Comparison of ENCODE assay signal across 2 cellular contexts in genomic region chr3:98559769-98560168, GRCh38.
TF ChIP-seq lines count a peak whose summit lies in the region.

No MANE protein-coding gene starts in this region.

TF ChIP-seq in HEK293, 187 proteins besides CTCF, POLR2A, EP300 and RAD21:
- peak; percentile 54; the same call in 1 of the 2 replicates for TF ChIP-seq ZNF146 (tag by site-specific recombination; IDR thresholded peaks at IDR 0.05)

TF ChIP-seq in K562, 482 proteins besides CTCF, POLR2A, EP300 and RAD21:
- TF ChIP-seq RBM25 (IDR thresholded peaks at IDR 0.05; ENCODE audit: low read depth, low read length, severe bottlenecking) (peak; percentile 13), BCOR (IDR thresholded peaks at IDR 0.05) (peak; percentile 43; the same call in 1 of the 2 replicates), ZNF146 (CRISPR knock-in tag; IDR thresholded peaks at IDR 0.05; ENCODE audit: unreplicated experiment) (peak; percentile 84)
